Comparison of ENCODE assay signal across 19 cellular contexts in the genomic region with DNA sequence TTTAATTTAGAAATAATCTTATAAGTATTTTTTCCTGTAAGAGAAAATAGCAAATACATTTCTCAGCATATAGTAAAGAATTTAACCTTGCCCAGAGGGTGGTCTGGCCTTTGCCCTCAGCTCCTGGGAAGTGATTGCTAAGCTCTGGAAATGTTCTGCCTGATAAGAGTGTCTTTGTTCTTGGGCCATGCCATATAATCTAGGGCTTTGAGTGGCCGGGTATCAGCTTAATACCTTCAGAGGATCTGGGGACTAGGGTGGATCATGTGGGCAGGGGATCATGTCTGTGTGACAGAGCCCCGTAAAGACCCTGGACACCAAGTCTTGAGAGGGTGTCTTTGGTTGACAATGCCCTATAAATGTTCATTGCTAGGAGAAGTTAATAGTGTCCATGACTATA.
"Had no signal": no experiment of that assay in that cellular context is flagged by ENCODE, and none has a peak within 500 bp of the region (broad histone marks: within the 10 kb centered on the region; RNA-seq: fewer than 3 reads in every experiment).

No MANE protein-coding gene starts in this region.

- DNase-seq: activated CD4-positive, alpha-beta T cell treated with anti-CD3 and anti-CD28 coated beads for 1 hour; activated CD4-positive, alpha-beta T cell treated with anti-CD3 and anti-CD28 coated beads, Interleukin-2, amount 50 U/mL, for 1 hour; activated CD8-positive, alpha-beta T cell treated with anti-CD3 and anti-CD28 coated beads, Interleukin-2, amount 10 ng/mL, durations not matched to agents 7 days and 5 days; activated gamma-delta T cell treated with Interleukin-2 at 50 U/mL for 16 hours; aorta; dorsolateral prefrontal cortex; heart right ventricle; immature natural killer cell; kidney glomerular epithelial cell; left lung; naive thymus-derived CD8-positive, alpha-beta T cell; ovary; psoas muscle; right cardiac atrium; stimulated activated CD4-positive, alpha-beta T cell treated with anti-CD3 and anti-CD28 coated beads, Interleukin-12 subunit alpha, Interleukin-12 subunit beta, amount 100 ng/mL, for 4 hours; stimulated activated CD4-positive, alpha-beta T cell treated with anti-CD3 and anti-CD28 coated beads, Interleukin-4, amount 100 ng/mL, for 4 hours; stimulated activated naive CD8-positive, alpha-beta T cell treated with anti-CD3 and anti-CD28 coated beads, Interleukin-15, Interleukin-2, amounts not matched to agents 100 U/mL and 50 U/mL, for 24 hours; tibial artery had no signal

- ATAC-seq: activated CD8-positive, alpha-beta T cell treated with anti-CD3 and anti-CD28 coated beads, Interleukin-2, amount 10 ng/mL, durations not matched to agents 7 days and 5 days; activated naive CD4-positive, alpha-beta T cell treated with anti-CD3 and anti-CD28 coated beads, Interleukin-2, amount 50 U/mL, for 72 hours; heart right ventricle; left lung; naive thymus-derived CD8-positive, alpha-beta T cell; psoas muscle; right cardiac atrium; stimulated activated naive CD8-positive, alpha-beta T cell treated with anti-CD3 and anti-CD28 coated beads, Interleukin-15, Interleukin-2, amounts not matched to agents 100 U/mL and 50 U/mL, for 24 hours had no signal
